Comparison of ENCODE assay signal across 6 cellular contexts in genomic region chr9:128703616-128704355, GRCh38. TPM values are rescaled to one million over a fixed set of nuclear protein-coding genes. Genes with fewer than 3 reads are reported as not detected.
A peak's percentile ranks its signal among the peaks of the same experiment; 100 is the strongest.
DNase-seq lines count a peak whose midpoint lies in the region; ATAC-seq and TF ChIP-seq lines count a peak whose summit lies in the region.

No MANE protein-coding gene starts in this region.

- no peaks in the 10 kb centered on the region for H3K36me3 Mint-ChIP-seq in progenitor cell of endocrine pancreas (ENCODE audit: insufficient read depth)

- no peak overlapping the region for H3K56ac ChIP-seq in IMR-90 (ENCODE audit: extremely low read depth, insufficient read depth, low read length)

- dilution Hi-C loops in IMR-90 (cut with HindIII; ENCODE audit: low sequenced_read_pairs, unreplicated experiment): no loop called here

- no peak overlapping the region for H3K4me3 ChIP-seq in IMR-90 (ENCODE audit: insufficient read depth, low read depth, low read length)
- peak overlapping the region; percentile 68 for H3K4me3 ChIP-seq in effector memory CD4-positive, alpha-beta T cell (ENCODE audit: insufficient read depth, low read depth, low read length, poor library complexity, severe bottlenecking)

- no peaks in the 10 kb centered on the region for H3K9me3 Mint-ChIP-seq in progenitor cell of endocrine pancreas (ENCODE audit: low read depth)

- H2AK9ac ChIP-seq in IMR-90 (replicated peaks; ENCODE audit: low read depth, low read length, poor library complexity): peak overlapping the region; percentile 31

- no peaks in the 10 kb centered on the region for H4K20me1 ChIP-seq in IMR-90 (ENCODE audit: insufficient read depth, low read length)

- no peak overlapping the region for H3K27ac Mint-ChIP-seq in progenitor cell of endocrine pancreas

- TF ChIP-seq RAD21 in IMR-90 (IDR thresholded peaks at IDR 0.05; ENCODE audit: low read length): no peak

- H3K27me3 Mint-ChIP-seq in progenitor cell of endocrine pancreas: no peaks in the 10 kb centered on the region

- H2BK120ac ChIP-seq in IMR-90 (ENCODE audit: low read depth, low read length): no peak overlapping the region

- no peak overlapping the region for H4K5ac ChIP-seq in IMR-90 (ENCODE audit: low read depth, low read length)

- no peak overlapping the region for H2BK20ac ChIP-seq in IMR-90 (ENCODE audit: low read depth, low read length)

- H3K9me1 ChIP-seq in IMR-90 (ENCODE audit: insufficient read depth, low read length): peaks cover 9% of the 10 kb centered on the region

- no peak overlapping the region for H3K18ac ChIP-seq in IMR-90 (ENCODE audit: low read depth, low read length)

- 86% methylated on average over 10 of the region's 31 CpGs; no CpG with 5 or more reads in 1 of the 2 experiments for WGBS in IMR-90 (ENCODE audit: extremely low coverage in 2 of 2, insufficient read length in 1 of 2), 2 experiments

- CTCF ChIA-PET in IMR-90 (lab: Yijun Ruan, JAX): no interaction called here

- TF ChIP-seq POLR2A in IMR-90 (IDR thresholded peaks at IDR 0.05; ENCODE audit: low read depth, low read length): no peak

- in situ Hi-C loops in IMR-90 (cut with MboI; ENCODE audit: low sequenced_read_pairs): no loop called here

- no peak overlapping the region for H3K27ac ChIP-seq in IMR-90 (ENCODE audit: insufficient read depth, low read length)
- no peak overlapping the region for H3K27ac ChIP-seq in effector memory CD4-positive, alpha-beta T cell (ENCODE audit: insufficient read depth, low read length, poor library complexity, severe bottlenecking)

- H3K4me3 Mint-ChIP-seq in progenitor cell of endocrine pancreas (ENCODE audit: low read depth): peak overlapping the region; percentile 83

- no peaks in the 10 kb centered on the region for H3K36me3 ChIP-seq in IMR-90 (ENCODE audit: control insufficient read depth, insufficient read depth, low read length)
- H3K36me3 ChIP-seq in effector memory CD4-positive, alpha-beta T cell (ENCODE audit: control insufficient read depth, insufficient read depth, low read length): no peaks in the 10 kb centered on the region

- no peaks in the 10 kb centered on the region for H3K27me3 ChIP-seq in IMR-90 (ENCODE audit: control insufficient read depth, insufficient read depth, low read length)
- no peaks in the 10 kb centered on the region for H3K27me3 ChIP-seq in effector memory CD4-positive, alpha-beta T cell (replicated peaks; ENCODE audit: control insufficient read depth, insufficient read depth, low read length, poor library complexity, severe bottlenecking)

- no peaks in the 10 kb centered on the region for H3K4me1 ChIP-seq in IMR-90 (ENCODE audit: control insufficient read depth, insufficient read depth, low read length)
- peaks cover 11% of the 10 kb centered on the region for H3K4me1 ChIP-seq in effector memory CD4-positive, alpha-beta T cell (ENCODE audit: control insufficient read depth, insufficient read depth, low read length, poor library complexity, severe bottlenecking)

- H3K9me3 ChIP-seq in IMR-90 (ENCODE audit: control insufficient read depth, insufficient read depth, low read length): no peaks in the 10 kb centered on the region
- H3K9me3 ChIP-seq in effector memory CD4-positive, alpha-beta T cell (ENCODE audit: control insufficient read depth, low read length): no peaks in the 10 kb centered on the region

- peaks cover 3% of the 10 kb centered on the region for H3K4me1 Mint-ChIP-seq in progenitor cell of endocrine pancreas (ENCODE audit: low read depth)

- H2BK5ac ChIP-seq in IMR-90 (ENCODE audit: low read depth, low read length, poor library complexity, severe bottlenecking): no peak overlapping the region

- POLR2A ChIA-PET in IMR-90 (lab: Charles Lee; ENCODE audit: unreplicated experiment): no interaction called here

- H4K8ac ChIP-seq in IMR-90 (ENCODE audit: low read depth in 2 of 2, low read length in 2 of 2): peak overlapping the region; percentile 75 to 89; a peak in 2 of 4 replicates

- DNase-seq in IMR-90 (no peak), progenitor cell of endocrine pancreas (ENCODE audit: low spot score, unreplicated experiment) (no peak)
- DNase-seq in effector memory CD4-positive, alpha-beta T cell: no peak

- BruUV-seq in IMR-90 (replicated peaks; lab: Mats Ljungman, UMichigan): no TSS peak

- H2BK15ac ChIP-seq in IMR-90 (ENCODE audit: low read depth, low read length): no peak overlapping the region

- H4K91ac ChIP-seq in IMR-90 (ENCODE audit: insufficient read depth, low read depth, low read length): no peak overlapping the region

- H3K4ac ChIP-seq in IMR-90 (ENCODE audit: low read depth, low read length): peak overlapping the region; percentile 35; the same call in 1 of the 2 replicates

- intact Hi-C loops in IMR-90 (cut with micrococcal nuclease): no loop called here

- H2AFZ ChIP-seq in IMR-90 (replicated peaks; ENCODE audit: low read length, poor library complexity): peak overlapping the region; percentile 98

- H3K14ac ChIP-seq in IMR-90 (replicated peaks; ENCODE audit: low read depth, low read length): no peak overlapping the region; the same call in 1 of the 2 replicates

- no peak overlapping the region; the same call in 1 of the 2 replicates for H2AK5ac ChIP-seq in IMR-90 (ENCODE audit: low read depth, low read length)

- H3K9ac ChIP-seq in IMR-90 (ENCODE audit: low read depth, low read length): no peak overlapping the region

- TF ChIP-seq CTCF in IMR-90 (conservative IDR thresholded peaks at IDR 0.05; ENCODE audit: low read depth, low read length) (no peak), progenitor cell of endocrine pancreas (IDR thresholded peaks at IDR 0.05; ENCODE audit: unreplicated experiment) (no peak)

- H3K23ac ChIP-seq in IMR-90 (ENCODE audit: low read depth, low read length): no peak overlapping the region

- peak overlapping the region; percentile 87 for H3K4me2 ChIP-seq in IMR-90 (ENCODE audit: low read depth, low read length)

- peaks cover 0 to 17% of the 10 kb centered on the region in 2 experiments; a peak in 3 of 4 replicates for H3K79me1 ChIP-seq in IMR-90 (ENCODE audit: low read depth in 1 of 2, low read length in 2 of 2)

- ATAC-seq in IMR-90 (ENCODE audit: low read depth) (no peak), HG02798 (IDR thresholded peaks at IDR 0.05; ENCODE audit: poor library complexity, unreplicated experiment) (no peak), GM19395 (IDR thresholded peaks at IDR 0.05; ENCODE audit: unreplicated experiment) (no peak), HG03175 (IDR thresholded peaks at IDR 0.05; ENCODE audit: unreplicated experiment) (no peak)

TF ChIP-seq in IMR-90, 13 proteins besides CTCF, POLR2A, EP300 and RAD21:
- TF ChIP-seq FOS (IDR thresholded peaks at IDR 0.05; ENCODE audit: low read depth, low read length): no peak
- TF ChIP-seq NFE2L2 (IDR thresholded peaks at IDR 0.05; ENCODE audit: low read depth, low read length): no peak
- TF ChIP-seq USF2 (IDR thresholded peaks at IDR 0.05; ENCODE audit: low read depth, low read length): no peak

RNA-seq across cellular contexts. Expression of gene PKN3, which starts 1.5 kb away (rescaled TPM):
- 1.6 and 1.7 TPM in 2 replicates for total RNA-seq in IMR-90 (2012; rRNA removed)
- 3.8 and 5.7 TPM in 2 replicates for polyA plus RNA-seq in IMR-90 (2012; rRNA removed)
- polyA plus RNA-seq in IMR-90 (2012; cell fraction: cytosol; rRNA removed): 3.5 and 3.6 TPM in 2 replicates
- polyA plus RNA-seq in IMR-90 (2012; cell fraction: nucleus; rRNA removed; ENCODE audit: low replicate concordance): 18.8 and 32.4 TPM in 2 replicates
- 20.0 and 20.2 TPM in 2 replicates for total RNA-seq in progenitor cell of endocrine pancreas

RNA-seq across cellular contexts. Expression of gene SET, which starts 14.8 kb away (rescaled TPM):
- total RNA-seq in IMR-90 (2012; rRNA removed) (182 and 587 TPM in 2 replicates), progenitor cell of endocrine pancreas (563 and 571 TPM in 2 replicates)
- 80.2 and 104 TPM in 2 replicates for polyA plus RNA-seq in IMR-90 (2012; rRNA removed)
- 13.7 and 17.9 TPM in 2 replicates for polyA plus RNA-seq in IMR-90 (2012; cell fraction: cytosol; rRNA removed)
- polyA plus RNA-seq in IMR-90 (2012; cell fraction: nucleus; rRNA removed; ENCODE audit: low replicate concordance): 21.2 and 52.6 TPM in 2 replicates

RNA-seq across cellular contexts. Expression of gene ZDHHC12, which starts 20.1 kb away (rescaled TPM):
- total RNA-seq in IMR-90 (2012; rRNA removed): 13.9 and 16.7 TPM in 2 replicates
- polyA plus RNA-seq in IMR-90 (2012; rRNA removed): 60.7 and 75.1 TPM in 2 replicates
- 76.2 and 119 TPM in 2 replicates for polyA plus RNA-seq in IMR-90 (2012; cell fraction: cytosol; rRNA removed)
- polyA plus RNA-seq in IMR-90 (2012; cell fraction: nucleus; rRNA removed; ENCODE audit: low replicate concordance): 11.3 and 58.5 TPM in 2 replicates
- total RNA-seq in progenitor cell of endocrine pancreas: 33.7 TPM in 2 replicates

RNA-seq across cellular contexts. Expression of gene DYNC2I2, which starts 47.1 kb away (rescaled TPM):
- 36.1 and 37.1 TPM in 2 replicates for total RNA-seq in IMR-90 (2012; rRNA removed)
- 33.7 and 42.9 TPM in 2 replicates for polyA plus RNA-seq in IMR-90 (2012; rRNA removed)
- 27.9 and 40.6 TPM in 2 replicates for polyA plus RNA-seq in IMR-90 (2012; cell fraction: cytosol; rRNA removed)
- polyA plus RNA-seq in IMR-90 (2012; cell fraction: nucleus; rRNA removed; ENCODE audit: low replicate concordance): 24.0 and 102 TPM in 2 replicates
- total RNA-seq in progenitor cell of endocrine pancreas: 83.4 and 85.4 TPM in 2 replicates
